ENCODE assay signal across 11 cellular contexts in the genomic region with DNA sequence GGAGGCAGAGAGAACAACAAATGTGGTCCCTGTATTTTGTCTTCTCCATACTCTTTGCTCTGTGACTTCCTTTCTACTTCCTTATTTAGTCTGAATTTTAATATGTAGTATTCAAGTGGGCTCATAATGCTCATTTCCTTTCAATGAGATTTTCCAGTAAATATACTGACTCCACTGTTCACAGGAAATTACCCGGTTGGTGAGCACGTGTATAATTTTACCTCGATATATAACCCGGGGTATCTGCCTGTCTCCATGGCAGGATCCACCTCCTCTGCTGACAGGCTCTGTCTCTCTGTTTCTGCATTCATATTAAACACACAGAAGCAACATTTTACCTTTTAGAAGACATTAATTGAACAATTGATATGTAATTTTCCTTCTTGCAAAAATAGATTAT.
DNase-seq lines count a peak whose midpoint lies in the region; ATAC-seq, FAIRE-seq and TF ChIP-seq lines count a peak whose summit lies in the region.
"Had no signal": no experiment of that assay in that cellular context is flagged by ENCODE, and none has a peak within 500 bp of the region (broad histone marks: within the 10 kb centered on the region; RNA-seq: fewer than 3 reads in every experiment).

No MANE protein-coding gene starts in this region.

- intact Hi-C loops in transverse colon (cut with DNase I; ENCODE audit: low total_unique reads), result loop anchor here (5.0 to 10.0 kb wide), 2 partner anchors 288 to 535 kb away; partner anchors contain the start of gene SLC38A2

- POLR2A ChIA-PET in activated naive CD8-positive, alpha-beta T cell treated with anti-CD3 and anti-CD28 coated beads, Interleukin-2, amount 10 ng/mL, durations not matched to agents 7 days and 5 days (lab: Charles Lee), result interaction anchor here (0.8 kb wide), 1 partner anchor 201 kb away, joined by 3 read pairs; no protein-coding TSS in a partner anchor

- no peak for ATAC-seq in activated naive CD8-positive, alpha-beta T cell treated with anti-CD3 and anti-CD28 coated beads, Interleukin-2, amount 10 ng/mL, durations not matched to agents 7 days and 5 days (ENCODE audit: low read depth)

- H3K9ac ChIP-seq in muscle layer of colon (ENCODE audit: low read length), result no peak overlapping the region

- TF ChIP-seq POLR2A in transverse colon (IDR thresholded peaks at IDR 0.05) (no peak), GM12892 (IDR thresholded peaks at IDR 0.05; ENCODE audit: low read depth, low read length) (no peak)

- H3K27me3 ChIP-seq in muscle layer of colon (ENCODE audit: control insufficient read depth in 1 of 2, insufficient read depth in 2 of 2, low read length in 2 of 2) (no peaks in the 10 kb centered on the region), transverse colon (no peaks in the 10 kb centered on the region), SJCRH30 (no peaks in the 10 kb centered on the region)
- H3K27me3 ChIP-seq: BE2C, dorsolateral prefrontal cortex had no signal

- peak overlapping the region; percentile 71 for H3K27ac ChIP-seq in muscle layer of colon (ENCODE audit: low read depth, low read length)
- peak overlapping the region; percentile 61 to 68 (median 66) for H3K27ac ChIP-seq in transverse colon
- H3K27ac ChIP-seq in SJCRH30, result no peak overlapping the region

- no peaks in the 10 kb centered on the region for H3K36me3 Mint-ChIP-seq in activated T-cell treated with anti-CD3 and anti-CD28 coated beads, Interleukin-2, amount 50 U/mL, for 24 hours (ENCODE audit: low read depth)
- H3K36me3 Mint-ChIP-seq in activated naive CD8-positive, alpha-beta T cell treated with anti-CD3 and anti-CD28 coated beads, Interleukin-2, amount 10 ng/mL, durations not matched to agents 7 days and 5 days, result no peaks in the 10 kb centered on the region

- H3K36me3 ChIP-seq in muscle layer of colon (ENCODE audit: insufficient read depth, low read length) (no peaks in the 10 kb centered on the region), transverse colon (no peaks in the 10 kb centered on the region), SJCRH30 (no peaks in the 10 kb centered on the region)
- H3K36me3 ChIP-seq: BE2C, HAP-1 had no signal

- H3K27me3 Mint-ChIP-seq in activated T-cell treated with anti-CD3 and anti-CD28 coated beads, Interleukin-2, amount 50 U/mL, for 24 hours, result no peaks in the 10 kb centered on the region
- no peaks in the 10 kb centered on the region for H3K27me3 Mint-ChIP-seq in activated naive CD8-positive, alpha-beta T cell treated with anti-CD3 and anti-CD28 coated beads, Interleukin-2, amount 10 ng/mL, durations not matched to agents 7 days and 5 days

- H3K9me3 Mint-ChIP-seq in activated T-cell treated with anti-CD3 and anti-CD28 coated beads, Interleukin-2, amount 50 U/mL, for 24 hours, result no peaks in the 10 kb centered on the region
- no peaks in the 10 kb centered on the region for H3K9me3 Mint-ChIP-seq in activated naive CD8-positive, alpha-beta T cell treated with anti-CD3 and anti-CD28 coated beads, Interleukin-2, amount 10 ng/mL, durations not matched to agents 7 days and 5 days

- H3K27ac Mint-ChIP-seq in activated T-cell treated with anti-CD3 and anti-CD28 coated beads, Interleukin-2, amount 50 U/mL, for 24 hours, result peak overlapping the region; percentile 63
- H3K27ac Mint-ChIP-seq in activated naive CD8-positive, alpha-beta T cell treated with anti-CD3 and anti-CD28 coated beads, Interleukin-2, amount 10 ng/mL, durations not matched to agents 7 days and 5 days, result peak overlapping the region; percentile 21

- H3K9me3 ChIP-seq in muscle layer of colon (ENCODE audit: low read length) (no peaks in the 10 kb centered on the region), transverse colon (no peaks in the 10 kb centered on the region), SJCRH30 (replicated peaks) (no peaks in the 10 kb centered on the region)
- H3K9me3 ChIP-seq: BE2C, HAP-1 had no signal

- H3K4me3 ChIP-seq in muscle layer of colon (ENCODE audit: low read depth in 1 of 2, low read length in 2 of 2) (no peak overlapping the region), transverse colon (no peak overlapping the region), SJCRH30 (no peak overlapping the region)
- H3K4me3 ChIP-seq: HAP-1 had no signal

- peaks cover 39% of the 10 kb centered on the region for H3K4me1 Mint-ChIP-seq in activated T-cell treated with anti-CD3 and anti-CD28 coated beads, Interleukin-2, amount 50 U/mL, for 24 hours (ENCODE audit: low read depth)
- peaks cover 25% of the 10 kb centered on the region for H3K4me1 Mint-ChIP-seq in activated naive CD8-positive, alpha-beta T cell treated with anti-CD3 and anti-CD28 coated beads, Interleukin-2, amount 10 ng/mL, durations not matched to agents 7 days and 5 days

- H3K4me1 ChIP-seq in muscle layer of colon (ENCODE audit: insufficient read depth, low read length) (peaks cover 18% of the 10 kb centered on the region), transverse colon (peaks cover 0 to 36% (median 20%) of the 10 kb centered on the region in 4 donors), SJCRH30 (peaks cover 15% of the 10 kb centered on the region)

- no peak for DNase-seq in activated T-cell treated with anti-CD3 and anti-CD28 coated beads, Interleukin-2, amount 50 U/mL, for 24 hours
- no peak for DNase-seq in activated T-cell treated with anti-CD3 and anti-CD28 coated beads, Interleukin-2, amount 50 U/mL, for 1 hour
- no peak for DNase-seq in activated naive CD8-positive, alpha-beta T cell treated with anti-CD3 and anti-CD28 coated beads, Interleukin-2, amount 10 ng/mL, durations not matched to agents 7 days and 5 days
- DNase-seq in transverse colon (no peak), SJCRH30 (no peak), GM12892 (ENCODE audit: insufficient read length) (no peak)
- DNase-seq in activated CD4-positive, alpha-beta T cell treated with anti-CD3 and anti-CD28 coated beads, Interleukin-2, amount 50 U/mL, for 1 hour, result no peak
- DNase-seq: BE2C, dorsolateral prefrontal cortex had no signal

- no peak for FAIRE-seq in GM12892 (lab: Jason Lieb, UNC)

- 33 to 35% methylated on average over 4 of the region's 4 CpGs for WGBS in transverse colon (ENCODE audit: low coverage in 1 of 2), 2 donors

- no peak overlapping the region for H3K4me3 Mint-ChIP-seq in activated T-cell treated with anti-CD3 and anti-CD28 coated beads, Interleukin-2, amount 50 U/mL, for 24 hours
- peak overlapping the region; percentile 22 for H3K4me3 Mint-ChIP-seq in activated naive CD8-positive, alpha-beta T cell treated with anti-CD3 and anti-CD28 coated beads, Interleukin-2, amount 10 ng/mL, durations not matched to agents 7 days and 5 days

- TF ChIP-seq EP300 in transverse colon (IDR thresholded peaks at IDR 0.05; ENCODE audit: low read depth), result no peak

- TF ChIP-seq CTCF in transverse colon (IDR thresholded peaks at IDR 0.05), result no peak

- in situ Hi-C loops in transverse colon (cut with MboI; ENCODE audit: low pct_ligation_motif_present in 1 of 4, low pct_unique_long_range_greater_than_20kb in 1 of 4, low sequenced_read_pairs in 3 of 4), result loop anchor here (10.0 to 25.0 kb wide), 5 partner anchors 295 to 548 kb away; partner anchors contain the start of gene SLC38A2 (in 1 of the 4)
